Comparison of ENCODE assay signal across 24 cellular contexts in the genomic region with DNA sequence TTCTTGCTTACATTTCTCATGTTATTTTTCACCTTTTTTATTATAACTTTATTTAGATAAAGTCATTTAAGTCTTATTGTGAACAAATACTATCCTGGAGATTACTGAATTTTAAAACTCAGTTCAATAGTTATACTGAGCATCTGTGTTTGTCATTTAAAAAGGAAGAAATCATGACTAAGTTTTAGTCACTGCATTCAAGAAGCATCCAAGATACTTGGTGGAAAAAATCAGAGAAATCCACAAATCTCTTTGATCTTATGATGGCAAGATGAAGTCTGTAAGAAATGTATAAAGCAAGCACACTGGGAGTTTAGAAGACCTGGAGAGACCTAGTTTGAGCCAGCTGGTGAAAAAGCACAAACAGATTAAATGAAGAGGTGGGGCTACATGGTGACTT.
DNase-seq lines count a peak whose midpoint lies in the region; ATAC-seq, FAIRE-seq and TF ChIP-seq lines count a peak whose summit lies in the region.
"Had no signal": no experiment of that assay in that cellular context is flagged by ENCODE, and none has a peak within 500 bp of the region (broad histone marks: within the 10 kb centered on the region; RNA-seq: fewer than 3 reads in every experiment).

No MANE protein-coding gene starts in this region.

- peaks cover 17% of the 10 kb centered on the region for H3K4me1 Mint-ChIP-seq in astrocyte (ENCODE audit: low read depth, unreplicated experiment)

- no peak for TF ChIP-seq CTCF in astrocyte (IDR thresholded peaks at IDR 0.05; ENCODE audit: insufficient read depth, low read depth, low read length)

- H3K9me3 ChIP-seq in astrocyte (ENCODE audit: insufficient read depth, low read depth, low read length): no peaks in the 10 kb centered on the region
- H3K9me3 ChIP-seq: Peyer's patch had no signal

- no peaks in the 10 kb centered on the region for H3K36me3 Mint-ChIP-seq in astrocyte (ENCODE audit: low read depth, unreplicated experiment)

- ATAC-seq in GM18861 (IDR thresholded peaks at IDR 0.05; ENCODE audit: unreplicated experiment) (no peak), HG03175 (IDR thresholded peaks at IDR 0.05; ENCODE audit: unreplicated experiment) (no peak), GM21786 (IDR thresholded peaks at IDR 0.05; ENCODE audit: unreplicated experiment) (no peak)
- ATAC-seq: HepG2 had no signal

- no peak overlapping the region for H3K4me2 ChIP-seq in astrocyte (ENCODE audit: low read length)

- no peak overlapping the region for H3K9ac ChIP-seq in astrocyte (ENCODE audit: low read length)

- no peaks in the 10 kb centered on the region for H3K27me3 ChIP-seq in astrocyte (ENCODE audit: insufficient read depth, low read length)
- H3K27me3 ChIP-seq: Peyer's patch had no signal

- peaks cover 7% of the 10 kb centered on the region for H3K27me3 Mint-ChIP-seq in astrocyte (ENCODE audit: low read depth, unreplicated experiment)
- H3K27me3 Mint-ChIP-seq: CD4-positive, alpha-beta T cell had no signal

- no peaks in the 10 kb centered on the region for H3K79me2 ChIP-seq in astrocyte (ENCODE audit: insufficient read depth, low read length)

- no peaks in the 10 kb centered on the region for H4K20me1 ChIP-seq in astrocyte (ENCODE audit: insufficient read depth, low read length)

- peak; percentile 26 for DNase-seq in AG08395 (ENCODE audit: low spot score)
- peak; percentile 44 for DNase-seq in HCEC 1CT
- peak; percentile 6 for DNase-seq in astrocyte (ENCODE audit: low read depth)
- DNase-seq in myocyte (ENCODE audit: low read depth): peak; percentile 22
- DNase-seq in stimulated activated CD8-positive, alpha-beta memory T cell treated with anti-CD3 and anti-CD28 coated beads, Interleukin-4, amount 100 ng/mL, for 48 hours: no peak
- DNase-seq: 8988T; CD4-positive, alpha-beta T cell; EL; HFFc6; KG1; NCI-H1048; NCI-H1436; NCI-H1930; NCI-H345; NCI-H524 treated with DMSO at 0.1 percent for 48 hours; Peyer's patch; SHP77 had no signal

- H2AFZ ChIP-seq in astrocyte (ENCODE audit: low read depth, low read length): no peak overlapping the region

- H3K4me1 ChIP-seq in astrocyte (ENCODE audit: insufficient read depth, low read length): peaks cover under 1% of the 10 kb centered on the region
- H3K4me1 ChIP-seq: Peyer's patch had no signal

- FAIRE-seq in astrocyte (lab: Jason Lieb, UNC): no peak
- FAIRE-seq: GM12892, H54, HepG2 had no signal

- no peak overlapping the region for H3K27ac Mint-ChIP-seq in astrocyte (ENCODE audit: unreplicated experiment)
- H3K27ac Mint-ChIP-seq: CD4-positive, alpha-beta T cell; HFFc6 had no signal

- H3K9me3 Mint-ChIP-seq in astrocyte (ENCODE audit: unreplicated experiment): peaks cover 7% of the 10 kb centered on the region
- H3K9me3 Mint-ChIP-seq: HFFc6 had no signal

- no peak overlapping the region for H3K4me3 Mint-ChIP-seq in astrocyte (ENCODE audit: unreplicated experiment)
- H3K4me3 Mint-ChIP-seq: CD4-positive, alpha-beta T cell; HFFc6 had no signal

- no peak overlapping the region for H3K4me3 ChIP-seq in astrocyte (ENCODE audit: insufficient read depth, low read depth, low read length)
- H3K4me3 ChIP-seq: Peyer's patch, SK-N-MC had no signal

- H3K36me3 ChIP-seq in astrocyte (ENCODE audit: insufficient read depth, low read length): no peaks in the 10 kb centered on the region
- H3K36me3 ChIP-seq: Peyer's patch had no signal

- H3K27ac ChIP-seq in astrocyte (ENCODE audit: low read depth, low read length): no peak overlapping the region
- H3K27ac ChIP-seq: Peyer's patch, SK-N-MC had no signal
